Comparison of ENCODE assay signal across 22 cellular contexts in genomic region chr14:57983235-57983634, GRCh38.
"Had no signal": no experiment of that assay in that cellular context is flagged by ENCODE, and none has a peak within 500 bp of the region (broad histone marks: within the 10 kb centered on the region; RNA-seq: fewer than 3 reads in every experiment).

No MANE protein-coding gene starts in this region.

- H3K4me1 Mint-ChIP-seq: activated B cell treated with CpG ODN at 0.5 μM for 24 hours; activated CD4-positive, alpha-beta T cell treated with anti-CD3 and anti-CD28 coated beads, Interleukin-2, amount 10 ng/mL, durations not matched to agents 24 days and 14 days; naive B cell had no signal

- ATAC-seq: activated T-cell treated with anti-CD3 and anti-CD28 coated beads, Interleukin-2, amount 50 U/mL, for 72 hours; right cardiac atrium had no signal

- H3K27me3 Mint-ChIP-seq: activated CD4-positive, alpha-beta T cell treated with anti-CD3 and anti-CD28 coated beads, Interleukin-2, amount 10 ng/mL, durations not matched to agents 24 days and 14 days had no signal

- H3K9me3 ChIP-seq: body of pancreas, esophagus muscularis mucosa, left lung, pancreas, tibial artery, vagina had no signal

- DNase-seq: activated B cell treated with CpG ODN at 0.5 μM for 24 hours; activated CD4-positive, alpha-beta T cell treated with anti-CD3 and anti-CD28 coated beads, Interleukin-2, amount 10 ng/mL, durations not matched to agents 24 days and 14 days; activated CD8-positive, alpha-beta memory T cell treated with anti-CD3 and anti-CD28 coated beads, Interleukin-2, amount 50 U/mL, for 48 hours; activated gamma-delta T cell treated with Interleukin-2 at 50 U/mL for 16 hours; activated T-cell treated with anti-CD3 and anti-CD28 coated beads, Interleukin-2, amount 50 U/mL, for 72 hours; amniotic stem cell; central memory CD4-positive, alpha-beta T cell; mammary epithelial cell; naive B cell; stimulated activated CD4-positive, alpha-beta T cell treated with anti-CD3 and anti-CD28 coated beads, Interleukin-15, amount 100 ng/mL, for 24 hours; stimulated activated CD4-positive, alpha-beta T cell treated with anti-CD3 and anti-CD28 coated beads, Interleukin-4, amount 100 ng/mL, for 24 hours; stimulated activated naive CD4-positive, alpha-beta T cell; tibial artery had no signal

- H3K4me3 ChIP-seq: body of pancreas, coronary artery, esophagus muscularis mucosa, left lung, pancreas, skin epidermis, tibial artery, vagina had no signal

- H3K27ac Mint-ChIP-seq: activated B cell treated with CpG ODN at 0.5 μM for 24 hours; activated CD4-positive, alpha-beta T cell treated with anti-CD3 and anti-CD28 coated beads, Interleukin-2, amount 10 ng/mL, durations not matched to agents 24 days and 14 days; activated naive CD8-positive, alpha-beta T cell; activated T-cell treated with anti-CD3 and anti-CD28 coated beads, Interleukin-2, amount 50 U/mL, for 72 hours; naive B cell had no signal

- H3K4me3 Mint-ChIP-seq: activated B cell treated with CpG ODN at 0.5 μM for 24 hours; activated CD4-positive, alpha-beta T cell treated with anti-CD3 and anti-CD28 coated beads, Interleukin-2, amount 10 ng/mL, durations not matched to agents 24 days and 14 days; activated naive CD8-positive, alpha-beta T cell; activated T-cell treated with anti-CD3 and anti-CD28 coated beads, Interleukin-2, amount 50 U/mL, for 72 hours; naive B cell had no signal

- H3K27me3 ChIP-seq: body of pancreas, esophagus muscularis mucosa, left lung, pancreas, tibial artery, vagina had no signal

- H3K4me1 ChIP-seq: body of pancreas, left lung, pancreas had no signal

- H3K9me3 Mint-ChIP-seq: activated B cell treated with CpG ODN at 0.5 μM for 24 hours; activated CD4-positive, alpha-beta T cell treated with anti-CD3 and anti-CD28 coated beads, Interleukin-2, amount 10 ng/mL, durations not matched to agents 24 days and 14 days; activated T-cell treated with anti-CD3 and anti-CD28 coated beads, Interleukin-2, amount 50 U/mL, for 72 hours had no signal

- H3K36me3 ChIP-seq: esophagus muscularis mucosa, left lung, pancreas, tibial artery, vagina had no signal

- H3K27ac ChIP-seq: body of pancreas, coronary artery, esophagus muscularis mucosa, left lung, pancreas, skin epidermis, tibial artery, vagina had no signal

- H3K36me3 Mint-ChIP-seq: activated naive CD8-positive, alpha-beta T cell; naive B cell had no signal
